ENCODE assay signal across 1 cellular context in the genomic region with DNA sequence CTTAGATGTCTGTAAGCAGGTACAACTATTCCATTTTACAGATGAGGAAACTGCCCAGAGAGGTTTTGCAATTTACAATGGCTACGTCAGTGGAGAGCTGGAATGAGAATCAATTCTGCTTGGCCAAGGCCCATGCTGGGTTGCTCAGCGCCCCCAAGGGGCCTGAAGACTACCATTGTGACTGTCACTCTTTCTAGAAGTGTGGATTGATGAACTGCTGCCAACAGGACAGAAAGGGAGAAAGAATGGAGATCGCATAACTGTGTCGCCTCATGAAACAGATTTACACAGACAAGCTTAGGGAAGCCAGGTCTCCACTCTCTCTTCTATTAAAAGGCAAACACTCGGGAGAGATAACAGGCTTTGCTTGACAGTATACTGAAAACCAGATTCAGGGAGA.
TF ChIP-seq lines count a peak whose summit lies in the region.

No MANE protein-coding gene starts in this region.

TF ChIP-seq in GM12878, 131 proteins besides CTCF, POLR2A, EP300 and RAD21:
- TF ChIP-seq, protein P1, sequence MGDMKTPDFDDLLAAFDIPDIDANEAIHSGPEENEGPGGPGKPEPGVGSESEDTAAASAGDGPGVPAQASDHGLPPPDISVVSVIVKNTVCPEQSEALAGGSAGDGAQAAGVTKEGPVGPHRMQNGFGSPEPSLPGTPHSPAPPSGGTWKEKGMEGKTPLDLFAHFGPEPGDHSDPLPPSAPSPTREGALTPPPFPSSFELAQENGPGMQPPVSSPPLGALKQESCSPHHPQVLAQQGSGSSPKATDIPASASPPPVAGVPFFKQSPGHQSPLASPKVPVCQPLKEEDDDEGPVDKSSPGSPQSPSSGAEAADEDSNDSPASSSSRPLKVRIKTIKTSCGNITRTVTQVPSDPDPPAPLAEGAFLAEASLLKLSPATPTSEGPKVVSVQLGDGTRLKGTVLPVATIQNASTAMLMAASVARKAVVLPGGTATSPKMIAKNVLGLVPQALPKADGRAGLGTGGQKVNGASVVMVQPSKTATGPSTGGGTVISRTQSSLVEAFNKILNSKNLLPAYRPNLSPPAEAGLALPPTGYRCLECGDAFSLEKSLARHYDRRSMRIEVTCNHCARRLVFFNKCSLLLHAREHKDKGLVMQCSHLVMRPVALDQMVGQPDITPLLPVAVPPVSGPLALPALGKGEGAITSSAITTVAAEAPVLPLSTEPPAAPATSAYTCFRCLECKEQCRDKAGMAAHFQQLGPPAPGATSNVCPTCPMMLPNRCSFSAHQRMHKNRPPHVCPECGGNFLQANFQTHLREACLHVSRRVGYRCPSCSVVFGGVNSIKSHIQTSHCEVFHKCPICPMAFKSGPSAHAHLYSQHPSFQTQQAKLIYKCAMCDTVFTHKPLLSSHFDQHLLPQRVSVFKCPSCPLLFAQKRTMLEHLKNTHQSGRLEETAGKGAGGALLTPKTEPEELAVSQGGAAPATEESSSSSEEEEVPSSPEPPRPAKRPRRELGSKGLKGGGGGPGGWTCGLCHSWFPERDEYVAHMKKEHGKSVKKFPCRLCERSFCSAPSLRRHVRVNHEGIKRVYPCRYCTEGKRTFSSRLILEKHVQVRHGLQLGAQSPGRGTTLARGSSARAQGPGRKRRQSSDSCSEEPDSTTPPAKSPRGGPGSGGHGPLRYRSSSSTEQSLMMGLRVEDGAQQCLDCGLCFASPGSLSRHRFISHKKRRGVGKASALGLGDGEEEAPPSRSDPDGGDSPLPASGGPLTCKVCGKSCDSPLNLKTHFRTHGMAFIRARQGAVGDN (IDR thresholded peaks at IDR 0.05): no peak
- TF ChIP-seq FOXK2 (IDR thresholded peaks at IDR 0.05) (no peak), IKZF2 (IDR thresholded peaks at IDR 0.05) (no peak), ZNF274 (IDR thresholded peaks at IDR 0.05; ENCODE audit: insufficient read depth, insufficient read length) (no peak), BHLHE40 (IDR thresholded peaks at IDR 0.05; ENCODE audit: borderline replicate concordance in 1 of 2, low read depth in 2 of 2, low read length in 1 of 2) (no peak), JUNB (IDR thresholded peaks at IDR 0.05) (no peak), SMC3 (IDR thresholded peaks at IDR 0.05; ENCODE audit: borderline replicate concordance, low read length) (peak; percentile 14; the same call in 1 of the 2 replicates), DPF2 (IDR thresholded peaks at IDR 0.05) (no peak)
